In genomic region chr10:116298586-116298985, GRCh38 we compare ENCODE assay signal across 10 cellular contexts. TPM values are rescaled to one million over a fixed set of nuclear protein-coding genes. Genes with fewer than 3 reads are reported as not detected.
"Had no signal": no experiment of that assay in that cellular context is flagged by ENCODE, and none has a peak within 500 bp of the region (broad histone marks: within the 10 kb centered on the region; RNA-seq: fewer than 3 reads in every experiment).

No MANE protein-coding gene starts in this region.

- H3K27ac ChIP-seq: GM23248 had no signal

- H3K4me3 ChIP-seq: GM23248, HAP-1 had no signal

- FAIRE-seq: H1, H54 had no signal

- ATAC-seq: HCT116 had no signal

- H3K9me3 Mint-ChIP-seq: H9, HFFc6 had no signal

- H3K36me3 ChIP-seq: HAP-1 had no signal

- DNase-seq: GM23248, GOT3, H7, H9, HCEC 1CT, HFFc6 had no signal

- H3K4me1 Mint-ChIP-seq: H9 had no signal

- H3K27ac Mint-ChIP-seq: H9, HFFc6 had no signal

- H3K4me1 ChIP-seq: HAP-1 had no signal

- H2AFZ ChIP-seq: GM23248 had no signal

- H3K4me3 Mint-ChIP-seq: H9, HFFc6 had no signal

RNA-seq across cellular contexts. Expression of gene CCDC172, which starts 25.7 kb away (rescaled TPM):
- total RNA-seq: GM23248, HFFc6 had no signal
- polyA plus RNA-seq: GM23248 had no signal
